In the genomic region with DNA sequence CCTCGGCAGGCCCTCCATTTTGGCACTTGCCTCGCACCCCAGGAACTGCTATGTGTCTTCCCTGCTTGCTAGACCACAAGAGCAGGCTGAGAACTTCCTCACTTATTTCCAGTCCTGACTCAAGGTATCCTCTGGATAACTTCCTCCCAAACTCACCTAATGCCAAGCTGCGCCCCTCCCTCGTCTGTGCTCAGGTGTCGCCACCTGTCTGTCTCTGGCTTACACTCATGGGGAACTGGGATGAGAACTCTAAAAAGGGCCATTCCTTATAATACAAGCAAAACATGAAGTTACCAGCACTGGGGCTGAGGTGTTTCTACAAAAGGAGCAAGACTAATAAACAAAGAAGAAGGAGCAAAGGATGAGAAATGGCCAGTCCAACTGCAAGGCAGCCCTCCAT, we compare ENCODE assay signal across 7 cellular contexts.
"Had no signal": no experiment of that assay in that cellular context is flagged by ENCODE, and none has a peak within 500 bp of the region (broad histone marks: within the 10 kb centered on the region; RNA-seq: fewer than 3 reads in every experiment).

No MANE protein-coding gene starts in this region.

- H2AFZ ChIP-seq: GM23248 had no signal

- ATAC-seq: K562 had no signal

- H3K4me3 ChIP-seq: GM23248, K562 had no signal

- H3K4me3 Mint-ChIP-seq: HFFc6 had no signal

- H3K27ac ChIP-seq: GM23248 had no signal

- H3K9ac ChIP-seq: GM23248 had no signal

- DNase-seq: GM23248, H7, HCEC 1CT, HFFc6, IMR-90, KG1 had no signal

- H3K9me3 Mint-ChIP-seq: HFFc6 had no signal

- H3K27ac Mint-ChIP-seq: HFFc6 had no signal
